31 cellular contexts compared by ENCODE assay signal in the genomic region with DNA sequence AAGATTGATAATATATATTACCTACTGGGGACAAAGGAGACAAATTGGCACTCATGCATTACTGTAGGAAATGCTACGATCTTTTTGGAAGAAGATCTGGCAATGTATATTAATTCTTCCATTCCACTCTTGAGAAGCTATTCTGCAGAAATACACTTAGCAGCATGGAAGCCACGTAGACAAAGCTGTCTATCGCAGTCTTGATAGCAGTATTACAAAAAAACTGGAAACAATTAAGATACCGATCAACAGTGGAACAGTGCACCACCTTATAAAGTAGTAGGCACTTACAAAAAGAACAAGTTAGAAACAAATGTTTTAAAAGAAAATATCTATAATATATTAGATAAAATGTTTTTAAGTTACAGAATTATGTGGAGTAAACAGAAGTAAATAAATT.
"Had no signal": no experiment of that assay in that cellular context is flagged by ENCODE, and none has a peak within 500 bp of the region (broad histone marks: within the 10 kb centered on the region; RNA-seq: fewer than 3 reads in every experiment).

No MANE protein-coding gene starts in this region.

- H3K36me3 ChIP-seq: adrenal gland, ascending aorta, brain microvascular endothelial cell, breast epithelium, cardiac muscle cell had no signal

- ATAC-seq: activated naive CD4-positive, alpha-beta T cell treated with anti-CD3 and anti-CD28 coated beads, Interleukin-2, amount 50 U/mL, for 72 hours; activated T-cell treated with anti-CD3 and anti-CD28 coated beads, Interleukin-2, amount 50 U/mL, for 4 hours; activated T-cell treated with anti-CD3 and anti-CD28 coated beads, Interleukin-2, amount 50 U/mL, for 72 hours; activated T-helper 17 cell treated with anti-CD3 and anti-CD28 coated beads, Interleukin-2, amount 50 U/mL, for 72 hours; body of pancreas had no signal

- H3K9me3 ChIP-seq: adrenal gland, ascending aorta, body of pancreas, breast epithelium had no signal

- H3K4me1 ChIP-seq: adrenal gland, ascending aorta, body of pancreas, breast epithelium had no signal

- H3K27me3 ChIP-seq: adrenal gland, ascending aorta, body of pancreas, brain microvascular endothelial cell, breast epithelium, cardiac muscle cell had no signal

- H3K4me3 ChIP-seq: adrenal gland, ascending aorta, body of pancreas, breast epithelium, cardiac muscle cell had no signal

- DNase-seq: activated effector memory CD4-positive, alpha-beta T cell treated with anti-CD3 and anti-CD28 coated beads, Interleukin-2, amount 50 U/mL, for 16 hours; activated effector memory CD4-positive, alpha-beta T cell treated with Interleukin-2 at 50 U/mL for 16 hours; activated gamma-delta T cell; activated gamma-delta T cell treated with Interleukin-2 at 50 U/mL for 16 hours; activated naive CD4-positive, alpha-beta T cell; activated naive CD4-positive, alpha-beta T cell treated with anti-CD3 and anti-CD28 coated beads for 36 hours; activated naive CD4-positive, alpha-beta T cell treated with anti-CD3 and anti-CD28 coated beads, Interleukin-2, amount 10 ng/mL, durations not matched to agents 7 days and 5 days; activated naive CD4-positive, alpha-beta T cell treated with anti-CD3 and anti-CD28 coated beads, Interleukin-2, amount 50 U/mL, for 16 hours; activated naive CD4-positive, alpha-beta T cell treated with Interleukin-2 at 50 U/mL for 16 hours; activated naive CD8-positive, alpha-beta T cell treated with anti-CD3 and anti-CD28 coated beads for 36 hours; activated naive CD8-positive, alpha-beta T cell treated with anti-CD3 and anti-CD28 coated beads, Interleukin-2, amount 10 ng/mL, durations not matched to agents 7 days and 5 days; activated naive CD8-positive, alpha-beta T cell treated with anti-CD3 and anti-CD28 coated beads, Interleukin-2, amount 50 U/mL, for 24 hours; activated T-cell treated with anti-CD3 and anti-CD28 coated beads, Interleukin-2, amount 50 U/mL, for 24 hours; activated T-cell treated with anti-CD3 and anti-CD28 coated beads, Interleukin-2, amount 50 U/mL, for 4 hours; activated T-cell treated with anti-CD3 and anti-CD28 coated beads, Interleukin-2, amount 50 U/mL, for 48 hours; activated T-cell treated with anti-CD3 and anti-CD28 coated beads, Interleukin-2, amount 50 U/mL, for 72 hours; adrenal gland; amniotic stem cell; amygdala; anterior cingulate cortex; aorta; body of pancreas; brain microvascular endothelial cell; caudate nucleus; central memory CD4-positive, alpha-beta T cell; cerebellar nuclear complex had no signal

- H3K27ac ChIP-seq: adrenal gland, ascending aorta, body of pancreas, brain microvascular endothelial cell, breast epithelium, cardiac muscle cell had no signal
